Comparison of ENCODE assay signal across 13 cellular contexts in genomic region chr9:94843089-94843488, GRCh38.
"Had no signal": no experiment of that assay in that cellular context is flagged by ENCODE, and none has a peak within 500 bp of the region (broad histone marks: within the 10 kb centered on the region; RNA-seq: fewer than 3 reads in every experiment).

No MANE protein-coding gene starts in this region.

- H3K27ac ChIP-seq: gastrocnemius medialis, suprapubic skin, upper lobe of right lung had no signal

- H3K27me3 Mint-ChIP-seq: activated CD4-positive, alpha-beta T cell treated with anti-CD3 and anti-CD28 coated beads, Interleukin-2, amount 10 ng/mL, durations not matched to agents 7 days and 5 days; activated naive CD8-positive, alpha-beta T cell had no signal

- H3K36me3 ChIP-seq: gastrocnemius medialis, suprapubic skin, upper lobe of right lung had no signal

- H3K27me3 ChIP-seq: gastrocnemius medialis, suprapubic skin, upper lobe of right lung had no signal

- H3K27ac Mint-ChIP-seq: activated CD4-positive, alpha-beta T cell treated with anti-CD3 and anti-CD28 coated beads, Interleukin-2, amount 10 ng/mL, durations not matched to agents 7 days and 5 days; activated naive CD8-positive, alpha-beta T cell had no signal

- H3K4me1 ChIP-seq: upper lobe of right lung had no signal

- H3K4me3 ChIP-seq: gastrocnemius medialis, suprapubic skin, upper lobe of right lung had no signal

- DNase-seq: activated CD4-positive, alpha-beta T cell treated with anti-CD3 and anti-CD28 coated beads, Interleukin-2, amount 10 ng/mL, durations not matched to agents 7 days and 5 days; activated CD4-positive, CD25-positive, alpha-beta regulatory T cell; activated effector memory CD4-positive, alpha-beta T cell treated with Interleukin-2 at 50 U/mL for 16 hours; gastrocnemius medialis; left colon; natural killer cell; stimulated activated CD4-positive, alpha-beta T cell treated with anti-CD3 and anti-CD28 coated beads, Interleukin-4, amount 100 ng/mL, for 1 hour; stimulated activated CD8-positive, alpha-beta memory T cell treated with anti-CD3 and anti-CD28 coated beads, Interleukin-4, amount 100 ng/mL, for 48 hours; stimulated activated naive CD8-positive, alpha-beta T cell treated with anti-CD3 and anti-CD28 coated beads, Interleukin-15, Interleukin-2, amounts not matched to agents 100 U/mL and 50 U/mL, for 24 hours; T-helper 2 cell; upper lobe of right lung had no signal

- H3K4me3 Mint-ChIP-seq: activated CD4-positive, alpha-beta T cell treated with anti-CD3 and anti-CD28 coated beads, Interleukin-2, amount 10 ng/mL, durations not matched to agents 7 days and 5 days; activated naive CD8-positive, alpha-beta T cell; natural killer cell had no signal

- ATAC-seq: gastrocnemius medialis; left colon; natural killer cell; stimulated activated naive CD8-positive, alpha-beta T cell treated with anti-CD3 and anti-CD28 coated beads, Interleukin-15, Interleukin-2, amounts not matched to agents 100 U/mL and 50 U/mL, for 24 hours; upper lobe of right lung had no signal

- H3K9me3 ChIP-seq: gastrocnemius medialis, suprapubic skin, upper lobe of right lung had no signal
